ENCODE assay signal across 1 cellular context in the genomic region with DNA sequence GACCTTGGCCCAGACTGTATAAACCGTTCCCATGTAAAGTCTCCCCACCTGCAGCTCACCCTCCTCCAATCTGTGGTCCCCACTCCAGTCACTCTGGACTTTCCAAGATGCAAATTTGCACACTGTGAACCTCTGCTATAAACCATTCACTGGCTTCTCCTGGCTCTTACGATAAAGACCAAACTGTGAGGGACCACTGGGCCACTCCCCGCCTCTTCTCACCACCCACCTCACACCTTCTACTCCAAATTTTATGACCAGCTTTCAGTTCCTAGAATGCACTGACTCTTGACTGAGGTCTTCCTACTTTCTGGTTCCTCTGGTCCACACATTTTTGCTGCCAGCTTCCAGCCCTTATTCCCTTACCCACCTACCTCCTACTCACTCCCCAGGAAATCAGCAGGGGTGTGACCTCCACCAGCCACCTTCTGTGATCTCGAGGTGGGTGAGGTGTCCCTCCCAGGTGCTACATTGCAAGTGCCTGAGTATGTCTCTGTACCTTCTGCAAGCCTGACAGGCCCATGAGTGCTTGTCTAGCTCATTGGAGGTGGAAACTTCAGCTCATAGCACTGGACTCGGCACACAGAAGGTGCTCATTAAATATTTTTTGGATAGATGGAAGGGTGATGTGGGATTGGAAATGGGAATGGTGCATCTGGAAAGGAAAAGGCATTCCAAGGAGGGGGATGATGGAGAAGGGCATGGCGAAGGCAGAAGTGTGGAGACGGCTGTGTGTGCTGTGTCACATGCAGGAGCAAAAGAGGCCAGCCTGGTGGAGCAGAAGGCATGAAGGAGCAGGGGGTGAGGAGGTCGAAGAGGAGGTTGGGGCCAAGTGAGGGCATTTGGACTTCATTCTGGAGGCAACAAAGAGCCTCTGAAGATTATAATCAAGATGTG.
TF ChIP-seq lines count a peak whose summit lies in the region.

No MANE protein-coding gene starts in this region.

TF ChIP-seq in K562, 482 proteins besides CTCF, POLR2A, EP300 and RAD21 (continued from another document and continues in another):
- TF ChIP-seq RBM17 (IDR thresholded peaks at IDR 0.05; ENCODE audit: borderline replicate concordance, low read depth, low read length) (no peak), L3MBTL2 (IDR thresholded peaks at IDR 0.05) (no peak), MEIS2 (IDR thresholded peaks at IDR 0.05; ENCODE audit: partially characterized antibody) (no peak), ARID2 (IDR thresholded peaks at IDR 0.05) (no peak), MCM3 (IDR thresholded peaks at IDR 0.05) (no peak), ZNF830 (CRISPR knock-in tag; IDR thresholded peaks at IDR 0.05) (no peak), PHF8 (IDR thresholded peaks at IDR 0.05; ENCODE audit: borderline replicate concordance, low read length) (no peak), PRMT5 (CRISPR knock-in tag; IDR thresholded peaks at IDR 0.05) (no peak), ARHGAP35 (IDR thresholded peaks at IDR 0.05; ENCODE audit: partially characterized antibody) (peak; percentile 58), YBX1 (IDR thresholded peaks at IDR 0.05) (no peak), BRCA1 (IDR thresholded peaks at IDR 0.05) (no peak), BRCA1 (CRISPR knock-in tag; IDR thresholded peaks at IDR 0.05) (no peak), ZNF24 (IDR thresholded peaks at IDR 0.05) (no peak), ZNF174 (CRISPR knock-in tag; IDR thresholded peaks at IDR 0.05) (no peak), POLR2G (IDR thresholded peaks at IDR 0.05; ENCODE audit: low read depth, low read length) (no peak), ZNF347 (CRISPR knock-in tag; IDR thresholded peaks at IDR 0.05; ENCODE audit: low read depth) (no peak), CEBPG (CRISPR knock-in tag; IDR thresholded peaks at IDR 0.05) (no peak), CEBPG (tag; conservative IDR thresholded peaks at IDR 0.05 in 1 of 2, IDR thresholded peaks at IDR 0.05 in 1 of 2) (no peak), STAT5A (IDR thresholded peaks at IDR 0.05; ENCODE audit: borderline replicate concordance, low read length) (no peak), LEF1 (IDR thresholded peaks at IDR 0.05) (no peak), ZSCAN29 (IDR thresholded peaks at IDR 0.05) (no peak), TBL1XR1 (IDR thresholded peaks at IDR 0.05; ENCODE audit: low read length in 2 of 2) (no peak), LARP7 (IDR thresholded peaks at IDR 0.05) (peak; percentile 84; the same call in 1 of the 2 replicates), ZNF717 (CRISPR knock-in tag; IDR thresholded peaks at IDR 0.05) (no peak), FOXJ3 (CRISPR knock-in tag; IDR thresholded peaks at IDR 0.05) (no peak), NFYB (IDR thresholded peaks at IDR 0.05; ENCODE audit: extremely low read depth, insufficient read length) (no peak), NFIC (IDR thresholded peaks at IDR 0.05) (0 out of 2 replicates have a peak, but pooled peaks have one; percentile 6), ZNF324 (CRISPR knock-in tag; IDR thresholded peaks at IDR 0.05) (no peak), TAF7 (tag; IDR thresholded peaks at IDR 0.05) (no peak), ZNF263 (CRISPR knock-in tag; IDR thresholded peaks at IDR 0.05; ENCODE audit: borderline replicate concordance) (no peak), BCL6 (CRISPR knock-in tag; IDR thresholded peaks at IDR 0.05) (peak; percentile 34; the same call in 1 of the 2 replicates)
- TF ChIP-seq, protein P1, sequence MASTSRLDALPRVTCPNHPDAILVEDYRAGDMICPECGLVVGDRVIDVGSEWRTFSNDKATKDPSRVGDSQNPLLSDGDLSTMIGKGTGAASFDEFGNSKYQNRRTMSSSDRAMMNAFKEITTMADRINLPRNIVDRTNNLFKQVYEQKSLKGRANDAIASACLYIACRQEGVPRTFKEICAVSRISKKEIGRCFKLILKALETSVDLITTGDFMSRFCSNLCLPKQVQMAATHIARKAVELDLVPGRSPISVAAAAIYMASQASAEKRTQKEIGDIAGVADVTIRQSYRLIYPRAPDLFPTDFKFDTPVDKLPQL (IDR thresholded peaks at IDR 0.05; ENCODE audit: extremely low read depth, insufficient read length), result no peak
- TF ChIP-seq, protein P2, sequence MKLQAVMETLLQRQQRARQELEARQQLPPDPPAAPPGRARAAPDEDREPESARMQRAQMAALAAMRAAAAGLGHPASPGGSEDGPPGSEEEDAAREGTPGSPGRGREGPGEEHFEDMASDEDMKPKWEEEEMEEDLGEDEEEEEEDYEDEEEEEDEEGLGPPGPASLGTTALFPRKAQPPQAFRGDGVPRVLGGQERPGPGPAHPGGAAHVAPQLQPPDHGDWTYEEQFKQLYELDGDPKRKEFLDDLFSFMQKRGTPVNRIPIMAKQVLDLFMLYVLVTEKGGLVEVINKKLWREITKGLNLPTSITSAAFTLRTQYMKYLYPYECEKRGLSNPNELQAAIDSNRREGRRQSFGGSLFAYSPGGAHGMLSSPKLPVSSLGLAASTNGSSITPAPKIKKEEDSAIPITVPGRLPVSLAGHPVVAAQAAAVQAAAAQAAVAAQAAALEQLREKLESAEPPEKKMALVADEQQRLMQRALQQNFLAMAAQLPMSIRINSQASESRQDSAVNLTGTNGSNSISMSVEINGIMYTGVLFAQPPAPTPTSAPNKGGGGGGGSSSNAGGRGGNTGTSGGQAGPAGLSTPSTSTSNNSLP (IDR thresholded peaks at IDR 0.05; ENCODE audit: borderline replicate concordance, low read depth, low read length), result no peak
- TF ChIP-seq, protein P3, sequence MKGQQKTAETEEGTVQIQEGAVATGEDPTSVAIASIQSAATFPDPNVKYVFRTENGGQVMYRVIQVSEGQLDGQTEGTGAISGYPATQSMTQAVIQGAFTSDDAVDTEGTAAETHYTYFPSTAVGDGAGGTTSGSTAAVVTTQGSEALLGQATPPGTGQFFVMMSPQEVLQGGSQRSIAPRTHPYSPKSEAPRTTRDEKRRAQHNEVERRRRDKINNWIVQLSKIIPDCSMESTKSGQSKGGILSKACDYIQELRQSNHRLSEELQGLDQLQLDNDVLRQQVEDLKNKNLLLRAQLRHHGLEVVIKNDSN (CRISPR knock-in tag; IDR thresholded peaks at IDR 0.05), result peak; percentile 46; the same call in 1 of the 2 replicates
- TF ChIP-seq, protein P4, sequence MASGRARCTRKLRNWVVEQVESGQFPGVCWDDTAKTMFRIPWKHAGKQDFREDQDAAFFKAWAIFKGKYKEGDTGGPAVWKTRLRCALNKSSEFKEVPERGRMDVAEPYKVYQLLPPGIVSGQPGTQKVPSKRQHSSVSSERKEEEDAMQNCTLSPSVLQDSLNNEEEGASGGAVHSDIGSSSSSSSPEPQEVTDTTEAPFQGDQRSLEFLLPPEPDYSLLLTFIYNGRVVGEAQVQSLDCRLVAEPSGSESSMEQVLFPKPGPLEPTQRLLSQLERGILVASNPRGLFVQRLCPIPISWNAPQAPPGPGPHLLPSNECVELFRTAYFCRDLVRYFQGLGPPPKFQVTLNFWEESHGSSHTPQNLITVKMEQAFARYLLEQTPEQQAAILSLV (tag; IDR thresholded peaks at IDR 0.05), result 0 out of 2 replicates have a peak, but pooled peaks have one; percentile 6
- TF ChIP-seq, protein P5, sequence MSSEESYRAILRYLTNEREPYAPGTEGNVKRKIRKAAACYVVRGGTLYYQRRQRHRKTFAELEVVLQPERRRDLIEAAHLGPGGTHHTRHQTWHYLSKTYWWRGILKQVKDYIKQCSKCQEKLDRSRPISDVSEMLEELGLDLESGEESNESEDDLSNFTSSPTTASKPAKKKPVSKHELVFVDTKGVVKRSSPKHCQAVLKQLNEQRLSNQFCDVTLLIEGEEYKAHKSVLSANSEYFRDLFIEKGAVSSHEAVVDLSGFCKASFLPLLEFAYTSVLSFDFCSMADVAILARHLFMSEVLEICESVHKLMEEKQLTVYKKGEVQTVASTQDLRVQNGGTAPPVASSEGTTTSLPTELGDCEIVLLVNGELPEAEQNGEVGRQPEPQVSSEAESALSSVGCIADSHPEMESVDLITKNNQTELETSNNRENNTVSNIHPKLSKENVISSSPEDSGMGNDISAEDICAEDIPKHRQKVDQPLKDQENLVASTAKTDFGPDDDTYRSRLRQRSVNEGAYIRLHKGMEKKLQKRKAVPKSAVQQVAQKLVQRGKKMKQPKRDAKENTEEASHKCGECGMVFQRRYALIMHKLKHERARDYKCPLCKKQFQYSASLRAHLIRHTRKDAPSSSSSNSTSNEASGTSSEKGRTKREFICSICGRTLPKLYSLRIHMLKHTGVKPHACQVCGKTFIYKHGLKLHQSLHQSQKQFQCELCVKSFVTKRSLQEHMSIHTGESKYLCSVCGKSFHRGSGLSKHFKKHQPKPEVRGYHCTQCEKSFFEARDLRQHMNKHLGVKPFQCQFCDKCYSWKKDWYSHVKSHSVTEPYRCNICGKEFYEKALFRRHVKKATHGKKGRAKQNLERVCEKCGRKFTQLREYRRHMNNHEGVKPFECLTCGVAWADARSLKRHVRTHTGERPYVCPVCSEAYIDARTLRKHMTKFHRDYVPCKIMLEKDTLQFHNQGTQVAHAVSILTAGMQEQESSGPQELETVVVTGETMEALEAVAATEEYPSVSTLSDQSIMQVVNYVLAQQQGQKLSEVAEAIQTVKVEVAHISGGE (CRISPR knock-in tag; IDR thresholded peaks at IDR 0.05), result no peak
- TF ChIP-seq, protein P6, sequence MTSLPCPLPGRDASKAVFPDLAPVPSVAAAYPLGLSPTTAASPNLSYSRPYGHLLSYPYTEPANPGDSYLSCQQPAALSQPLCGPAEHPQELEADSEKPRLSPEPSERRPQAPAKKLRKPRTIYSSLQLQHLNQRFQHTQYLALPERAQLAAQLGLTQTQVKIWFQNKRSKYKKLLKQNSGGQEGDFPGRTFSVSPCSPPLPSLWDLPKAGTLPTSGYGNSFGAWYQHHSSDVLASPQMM (CRISPR knock-in tag; IDR thresholded peaks at IDR 0.05), result no peak
- TF ChIP-seq, protein P7, sequence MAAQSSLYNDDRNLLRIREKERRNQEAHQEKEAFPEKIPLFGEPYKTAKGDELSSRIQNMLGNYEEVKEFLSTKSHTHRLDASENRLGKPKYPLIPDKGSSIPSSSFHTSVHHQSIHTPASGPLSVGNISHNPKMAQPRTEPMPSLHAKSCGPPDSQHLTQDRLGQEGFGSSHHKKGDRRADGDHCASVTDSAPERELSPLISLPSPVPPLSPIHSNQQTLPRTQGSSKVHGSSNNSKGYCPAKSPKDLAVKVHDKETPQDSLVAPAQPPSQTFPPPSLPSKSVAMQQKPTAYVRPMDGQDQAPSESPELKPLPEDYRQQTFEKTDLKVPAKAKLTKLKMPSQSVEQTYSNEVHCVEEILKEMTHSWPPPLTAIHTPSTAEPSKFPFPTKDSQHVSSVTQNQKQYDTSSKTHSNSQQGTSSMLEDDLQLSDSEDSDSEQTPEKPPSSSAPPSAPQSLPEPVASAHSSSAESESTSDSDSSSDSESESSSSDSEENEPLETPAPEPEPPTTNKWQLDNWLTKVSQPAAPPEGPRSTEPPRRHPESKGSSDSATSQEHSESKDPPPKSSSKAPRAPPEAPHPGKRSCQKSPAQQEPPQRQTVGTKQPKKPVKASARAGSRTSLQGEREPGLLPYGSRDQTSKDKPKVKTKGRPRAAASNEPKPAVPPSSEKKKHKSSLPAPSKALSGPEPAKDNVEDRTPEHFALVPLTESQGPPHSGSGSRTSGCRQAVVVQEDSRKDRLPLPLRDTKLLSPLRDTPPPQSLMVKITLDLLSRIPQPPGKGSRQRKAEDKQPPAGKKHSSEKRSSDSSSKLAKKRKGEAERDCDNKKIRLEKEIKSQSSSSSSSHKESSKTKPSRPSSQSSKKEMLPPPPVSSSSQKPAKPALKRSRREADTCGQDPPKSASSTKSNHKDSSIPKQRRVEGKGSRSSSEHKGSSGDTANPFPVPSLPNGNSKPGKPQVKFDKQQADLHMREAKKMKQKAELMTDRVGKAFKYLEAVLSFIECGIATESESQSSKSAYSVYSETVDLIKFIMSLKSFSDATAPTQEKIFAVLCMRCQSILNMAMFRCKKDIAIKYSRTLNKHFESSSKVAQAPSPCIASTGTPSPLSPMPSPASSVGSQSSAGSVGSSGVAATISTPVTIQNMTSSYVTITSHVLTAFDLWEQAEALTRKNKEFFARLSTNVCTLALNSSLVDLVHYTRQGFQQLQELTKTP (IDR thresholded peaks at IDR 0.05; ENCODE audit: low read depth in 1 of 2, partially characterized antibody in 2 of 2), result no peak
- TF ChIP-seq, protein P8, sequence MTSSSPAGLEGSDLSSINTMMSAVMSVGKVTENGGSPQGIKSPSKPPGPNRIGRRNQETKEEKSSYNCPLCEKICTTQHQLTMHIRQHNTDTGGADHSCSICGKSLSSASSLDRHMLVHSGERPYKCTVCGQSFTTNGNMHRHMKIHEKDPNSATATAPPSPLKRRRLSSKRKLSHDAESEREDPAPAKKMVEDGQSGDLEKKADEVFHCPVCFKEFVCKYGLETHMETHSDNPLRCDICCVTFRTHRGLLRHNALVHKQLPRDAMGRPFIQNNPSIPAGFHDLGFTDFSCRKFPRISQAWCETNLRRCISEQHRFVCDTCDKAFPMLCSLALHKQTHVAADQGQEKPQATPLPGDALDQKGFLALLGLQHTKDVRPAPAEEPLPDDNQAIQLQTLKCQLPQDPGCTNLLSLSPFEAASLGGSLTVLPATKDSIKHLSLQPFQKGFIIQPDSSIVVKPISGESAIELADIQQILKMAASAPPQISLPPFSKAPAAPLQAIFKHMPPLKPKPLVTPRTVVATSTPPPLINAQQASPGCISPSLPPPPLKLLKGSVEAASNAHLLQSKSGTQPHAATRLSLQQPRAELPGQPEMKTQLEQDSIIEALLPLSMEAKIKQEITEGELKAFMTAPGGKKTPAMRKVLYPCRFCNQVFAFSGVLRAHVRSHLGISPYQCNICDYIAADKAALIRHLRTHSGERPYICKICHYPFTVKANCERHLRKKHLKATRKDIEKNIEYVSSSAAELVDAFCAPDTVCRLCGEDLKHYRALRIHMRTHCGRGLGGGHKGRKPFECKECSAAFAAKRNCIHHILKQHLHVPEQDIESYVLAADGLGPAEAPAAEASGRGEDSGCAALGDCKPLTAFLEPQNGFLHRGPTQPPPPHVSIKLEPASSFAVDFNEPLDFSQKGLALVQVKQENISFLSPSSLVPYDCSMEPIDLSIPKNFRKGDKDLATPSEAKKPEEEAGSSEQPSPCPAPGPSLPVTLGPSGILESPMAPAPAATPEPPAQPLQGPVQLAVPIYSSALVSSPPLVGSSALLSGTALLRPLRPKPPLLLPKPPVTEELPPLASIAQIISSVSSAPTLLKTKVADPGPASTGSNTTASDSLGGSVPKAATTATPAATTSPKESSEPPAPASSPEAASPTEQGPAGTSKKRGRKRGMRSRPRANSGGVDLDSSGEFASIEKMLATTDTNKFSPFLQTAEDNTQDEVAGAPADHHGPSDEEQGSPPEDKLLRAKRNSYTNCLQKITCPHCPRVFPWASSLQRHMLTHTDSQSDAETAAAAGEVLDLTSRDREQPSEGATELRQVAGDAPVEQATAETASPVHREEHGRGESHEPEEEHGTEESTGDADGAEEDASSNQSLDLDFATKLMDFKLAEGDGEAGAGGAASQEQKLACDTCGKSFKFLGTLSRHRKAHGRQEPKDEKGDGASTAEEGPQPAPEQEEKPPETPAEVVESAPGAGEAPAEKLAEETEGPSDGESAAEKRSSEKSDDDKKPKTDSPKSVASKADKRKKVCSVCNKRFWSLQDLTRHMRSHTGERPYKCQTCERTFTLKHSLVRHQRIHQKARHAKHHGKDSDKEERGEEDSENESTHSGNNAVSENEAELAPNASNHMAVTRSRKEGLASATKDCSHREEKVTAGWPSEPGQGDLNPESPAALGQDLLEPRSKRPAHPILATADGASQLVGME (CRISPR knock-in tag; IDR thresholded peaks at IDR 0.05), result peak; percentile 63; the same call in 1 of the 2 replicates
- TF ChIP-seq, protein P9, sequence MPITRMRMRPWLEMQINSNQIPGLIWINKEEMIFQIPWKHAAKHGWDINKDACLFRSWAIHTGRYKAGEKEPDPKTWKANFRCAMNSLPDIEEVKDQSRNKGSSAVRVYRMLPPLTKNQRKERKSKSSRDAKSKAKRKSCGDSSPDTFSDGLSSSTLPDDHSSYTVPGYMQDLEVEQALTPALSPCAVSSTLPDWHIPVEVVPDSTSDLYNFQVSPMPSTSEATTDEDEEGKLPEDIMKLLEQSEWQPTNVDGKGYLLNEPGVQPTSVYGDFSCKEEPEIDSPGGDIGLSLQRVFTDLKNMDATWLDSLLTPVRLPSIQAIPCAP (CRISPR knock-in tag; IDR thresholded peaks at IDR 0.05; ENCODE audit: borderline replicate concordance), result no peak
